In genomic region chr6:110323004-110323657, GRCh38 we compare ENCODE assay signal across 22 cellular contexts. TPM values are rescaled to one million over a fixed set of nuclear protein-coding genes. Genes with fewer than 3 reads are reported as not detected.
DNase-seq lines count a peak whose midpoint lies in the region; ATAC-seq and TF ChIP-seq lines count a peak whose summit lies in the region.
"Had no signal": no experiment of that assay in that cellular context is flagged by ENCODE, and none has a peak within 500 bp of the region (broad histone marks: within the 10 kb centered on the region; RNA-seq: fewer than 3 reads in every experiment).

No MANE protein-coding gene starts in this region.

- DNase-seq in lower lobe of right lung (no peak), smooth muscle cell (lab: John Stamatoyannopoulos, UW; ENCODE audit: unreplicated experiment) (no peak), AG08396 (ENCODE audit: low spot score) (no peak), gastrocnemius medialis (no peak), NCI-H2081 (lab: John Stamatoyannopoulos, UW) (no peak)
- DNase-seq: activated CD4-positive, alpha-beta T cell treated with anti-CD3 and anti-CD28 coated beads for 36 hours; CD4-positive, alpha-beta T cell; DMS53; foreskin keratinocyte; HCEC 1CT; left lung; NCI-H2029; NCI-H446; stimulated activated naive CD4-positive, alpha-beta T cell had no signal

- no peaks in the 10 kb centered on the region for H3K36me3 ChIP-seq in BLaER1 treated with 17β-estradiol and CSF1 and Interleukin-3, amounts not matched to agents 10 nM and 100 nM
- no peaks in the 10 kb centered on the region for H3K36me3 ChIP-seq in lower lobe of right lung
- H3K36me3 ChIP-seq in smooth muscle cell (ENCODE audit: low read depth), result no peaks in the 10 kb centered on the region
- no peaks in the 10 kb centered on the region for H3K36me3 ChIP-seq in gastrocnemius medialis
- H3K36me3 ChIP-seq: left lung, tibial nerve had no signal

- H3K27me3 Mint-ChIP-seq in brain, result peaks cover 10% of the 10 kb centered on the region
- H3K27me3 Mint-ChIP-seq: activated CD4-positive, alpha-beta T cell treated with anti-CD3 and anti-CD28 coated beads for 36 hours; activated naive CD8-positive, alpha-beta T cell; CD4-positive, alpha-beta T cell had no signal

- H3K27ac Mint-ChIP-seq in brain, result peak overlapping the region; percentile 48 to 99 (median 78)
- H3K27ac Mint-ChIP-seq: activated CD4-positive, alpha-beta T cell treated with anti-CD3 and anti-CD28 coated beads for 36 hours; activated naive CD8-positive, alpha-beta T cell; activated T-helper 1 cell treated with anti-CD3 and anti-CD28 coated beads, Interleukin-12 subunit alpha, Interleukin-12 subunit beta, Interleukin-2, Interleukin-4 antibody, amounts not matched to agents 30 ng/mL and 10 ng/mL and 1 ng/mL, durations not matched to agents 14 hours and 24 hours and 36 hours; CD4-positive, alpha-beta T cell had no signal

- H2AFZ ChIP-seq in smooth muscle cell (ENCODE audit: low read depth), result peak overlapping the region; percentile 80

- H3K9ac ChIP-seq in BLaER1 treated with 17β-estradiol and CSF1 and Interleukin-3, amounts not matched to agents 10 nM and 100 nM, result peak overlapping the region in 3 of 11 experiments; percentile 32 to 36 (median 32); a peak in 1 of 22 replicates
- H3K9ac ChIP-seq in smooth muscle cell (ENCODE audit: low read depth), result no peak overlapping the region

- peak overlapping the region in 2 of 11 experiments; percentile 46 to 60; a peak in 4 of 22 replicates for H3K27ac ChIP-seq in BLaER1 treated with 17β-estradiol and CSF1 and Interleukin-3, amounts not matched to agents 10 nM and 100 nM
- peak overlapping the region; percentile 12 for H3K27ac ChIP-seq in lower lobe of right lung
- no peak overlapping the region for H3K27ac ChIP-seq in smooth muscle cell (ENCODE audit: low read depth)
- no peak overlapping the region for H3K27ac ChIP-seq in gastrocnemius medialis
- H3K27ac ChIP-seq: foreskin keratinocyte, RWPE1, tibial nerve had no signal

- TF ChIP-seq CTCF in brain (conservative IDR thresholded peaks at IDR 0.05) (no peak), lower lobe of right lung (IDR thresholded peaks at IDR 0.05) (no peak), smooth muscle cell (IDR thresholded peaks at IDR 0.05; ENCODE audit: borderline replicate concordance, insufficient read depth, poor library complexity, severe bottlenecking) (no peak), gastrocnemius medialis (IDR thresholded peaks at IDR 0.05 in 4 of 5, conservative IDR thresholded peaks at IDR 0.05 in 1 of 5) (no peak)

- no peaks in the 10 kb centered on the region for H3K27me3 ChIP-seq in BLaER1 treated with 17β-estradiol and CSF1 and Interleukin-3, amounts not matched to agents 10 nM and 100 nM
- H3K27me3 ChIP-seq in lower lobe of right lung (ENCODE audit: low read depth) (no peaks in the 10 kb centered on the region), smooth muscle cell (ENCODE audit: low read depth) (no peaks in the 10 kb centered on the region), gastrocnemius medialis (no peaks in the 10 kb centered on the region)
- H3K27me3 ChIP-seq: left lung, tibial nerve had no signal

- H3K4me3 ChIP-seq in BLaER1 treated with 17β-estradiol and CSF1 and Interleukin-3, amounts not matched to agents 10 nM and 100 nM, result peak overlapping the region in 2 of 10 experiments; percentile 16 to 24; a peak in 2 of 20 replicates
- H3K4me3 ChIP-seq in lower lobe of right lung (no peak overlapping the region), smooth muscle cell (no peak overlapping the region), gastrocnemius medialis (no peak overlapping the region)
- H3K4me3 ChIP-seq: left lung, tibial nerve had no signal

- intact Hi-C loops in lower lobe of right lung (cut with DNase I), result no loop called here
- intact Hi-C loops in gastrocnemius medialis (cut with DNase I; ENCODE audit: low total_unique reads), result no loop called here

- in situ Hi-C loops in gastrocnemius medialis (cut with MboI; ENCODE audit: low sequenced_read_pairs in 4 of 4), result no loop called here

- H3K9me3 Mint-ChIP-seq in brain, result no peaks in the 10 kb centered on the region
- H3K9me3 Mint-ChIP-seq: activated T-helper 1 cell treated with anti-CD3 and anti-CD28 coated beads, Interleukin-12 subunit alpha, Interleukin-12 subunit beta, Interleukin-2, Interleukin-4 antibody, amounts not matched to agents 30 ng/mL and 10 ng/mL and 1 ng/mL, durations not matched to agents 14 hours and 24 hours and 36 hours; CD4-positive, alpha-beta T cell had no signal

- H3K9me3 ChIP-seq in BLaER1 treated with 17β-estradiol and CSF1 and Interleukin-3, amounts not matched to agents 10 nM and 100 nM (replicated peaks in 1 of 11), result no peaks in the 10 kb centered on the region
- H3K9me3 ChIP-seq in lower lobe of right lung, result no peaks in the 10 kb centered on the region
- no peaks in the 10 kb centered on the region for H3K9me3 ChIP-seq in smooth muscle cell (replicated peaks; ENCODE audit: low read depth)
- no peaks in the 10 kb centered on the region for H3K9me3 ChIP-seq in gastrocnemius medialis
- H3K9me3 ChIP-seq: left lung, tibial nerve had no signal

- ATAC-seq in lower lobe of right lung, result no peak
- ATAC-seq in gastrocnemius medialis, result no peak
- ATAC-seq in HG03045 (IDR thresholded peaks at IDR 0.05; ENCODE audit: unreplicated experiment), result no peak
- ATAC-seq: activated CD4-positive, alpha-beta T cell treated with anti-CD3 and anti-CD28 coated beads for 36 hours; foreskin keratinocyte; sciatic nerve had no signal

- H3F3A ChIP-seq in smooth muscle cell (ENCODE audit: low read depth), result peaks cover 24% of the 10 kb centered on the region

- peaks cover 18 to 23% (median 20%) of the 10 kb centered on the region in 10 experiments; a peak in 19 of 20 replicates for H3K4me1 ChIP-seq in BLaER1 treated with 17β-estradiol and CSF1 and Interleukin-3, amounts not matched to agents 10 nM and 100 nM
- H3K4me1 ChIP-seq in lower lobe of right lung, result peaks cover 41% of the 10 kb centered on the region
- H3K4me1 ChIP-seq in smooth muscle cell (ENCODE audit: low read depth), result peaks cover 22% of the 10 kb centered on the region
- H3K4me1 ChIP-seq in gastrocnemius medialis, result no peaks in the 10 kb centered on the region
- H3K4me1 ChIP-seq: foreskin keratinocyte had no signal

- H4K20me1 ChIP-seq in BLaER1 treated with 17β-estradiol and CSF1 and Interleukin-3, amounts not matched to agents 10 nM and 100 nM, result no peaks in the 10 kb centered on the region
- H4K20me1 ChIP-seq in smooth muscle cell (ENCODE audit: low read depth), result no peaks in the 10 kb centered on the region

- WGBS in smooth muscle cell (ENCODE audit: low lambda C conversion rate), result 50% methylated on average over 10 of the region's 10 CpGs

- no peaks in the 10 kb centered on the region for H3K79me2 ChIP-seq in smooth muscle cell (ENCODE audit: low read depth)

- no peaks in the 10 kb centered on the region for H3K36me3 Mint-ChIP-seq in brain

- TF ChIP-seq POLR2A in gastrocnemius medialis (IDR thresholded peaks at IDR 0.05), result no peak

- H3K4me2 ChIP-seq in BLaER1 treated with 17β-estradiol and CSF1 and Interleukin-3, amounts not matched to agents 10 nM and 100 nM, result peak overlapping the region; percentile 16 to 78 (median 45); a peak in 21 of 22 replicates
- peak overlapping the region; percentile 15 for H3K4me2 ChIP-seq in smooth muscle cell

- H3K4me1 Mint-ChIP-seq in brain, result peaks cover 84% of the 10 kb centered on the region
- H3K4me1 Mint-ChIP-seq: activated CD4-positive, alpha-beta T cell treated with anti-CD3 and anti-CD28 coated beads for 36 hours had no signal

- H3K4me3 Mint-ChIP-seq in brain, result peak overlapping the region in 1 of 5 experiments; percentile 29
- H3K4me3 Mint-ChIP-seq: activated CD4-positive, alpha-beta T cell treated with anti-CD3 and anti-CD28 coated beads for 36 hours; activated naive CD8-positive, alpha-beta T cell; activated T-helper 1 cell treated with anti-CD3 and anti-CD28 coated beads, Interleukin-12 subunit alpha, Interleukin-12 subunit beta, Interleukin-2, Interleukin-4 antibody, amounts not matched to agents 30 ng/mL and 10 ng/mL and 1 ng/mL, durations not matched to agents 14 hours and 24 hours and 36 hours; CD4-positive, alpha-beta T cell had no signal

RNA-seq across cellular contexts. Expression of gene METTL24, which starts 35.0 kb away (rescaled TPM):
- polyA plus RNA-seq in brain (ENCODE audit: insufficient read depth, low read depth, low replicate concordance), result not detected
- 2.8 TPM for total RNA-seq in lower lobe of right lung
- 2.6 and 3.3 TPM in 2 replicates for total RNA-seq in smooth muscle cell
- polyA plus RNA-seq in smooth muscle cell, result 0.74 and 2.0 TPM in 2 replicates
- not detected for total RNA-seq in gastrocnemius medialis
- total RNA-seq: activated CD4-positive, alpha-beta T cell treated with anti-CD3 and anti-CD28 coated beads for 36 hours; activated T-helper 1 cell treated with anti-CD3 and anti-CD28 coated beads, Interleukin-12 subunit alpha, Interleukin-12 subunit beta, Interleukin-2, Interleukin-4 antibody, amounts not matched to agents 30 ng/mL and 10 ng/mL and 1 ng/mL, durations not matched to agents 14 hours and 24 hours and 36 hours; CD4-positive, alpha-beta T cell; foreskin keratinocyte had no signal
- polyA plus RNA-seq: foreskin keratinocyte had no signal
